In genomic region chr10:63466168-63466935, GRCh38 we compare ENCODE assay signal across 8 cellular contexts. TPM values are rescaled to one million over a fixed set of nuclear protein-coding genes. Genes with fewer than 3 reads are reported as not detected.
DNase-seq lines count a peak whose midpoint lies in the region; ATAC-seq, FAIRE-seq and TF ChIP-seq lines count a peak whose summit lies in the region.

No MANE protein-coding gene starts in this region.

- peak overlapping the region; percentile 73 for H3K4me2 ChIP-seq in keratinocyte (ENCODE audit: control insufficient read depth, extremely low read depth, insufficient read depth, low read depth, low read length)

- peaks cover 79% of the 10 kb centered on the region for H3K79me2 ChIP-seq in keratinocyte (ENCODE audit: control insufficient read depth, insufficient read depth, low read length)

- H3K36me3 Mint-ChIP-seq in central memory CD8-positive, alpha-beta T cell (ENCODE audit: insufficient read depth), result peaks cover 13% of the 10 kb centered on the region

- H3K9ac ChIP-seq in keratinocyte (ENCODE audit: control insufficient read depth, extremely low read depth, insufficient read depth, low read length), result peak overlapping the region; percentile 94

- no peaks in the 10 kb centered on the region for H3K27me3 ChIP-seq in keratinocyte (ENCODE audit: control insufficient read depth, extremely low read depth, insufficient read depth, low read length)

- H3K27me3 Mint-ChIP-seq in central memory CD8-positive, alpha-beta T cell, result no peaks in the 10 kb centered on the region

- H4K20me1 ChIP-seq in keratinocyte (ENCODE audit: control insufficient read depth, extremely low read depth, insufficient read depth, low read length), result no peaks in the 10 kb centered on the region

- ATAC-seq in GM21786 (IDR thresholded peaks at IDR 0.05; ENCODE audit: unreplicated experiment), result peak; percentile 30
- peak; percentile 38 for ATAC-seq in central memory CD8-positive, alpha-beta T cell (replicated peaks; ENCODE audit: extremely low read depth, poor library complexity, severe bottlenecking)

- H3K4me1 ChIP-seq in keratinocyte (ENCODE audit: control insufficient read depth, extremely low read depth, insufficient read depth, low read length), result peaks cover 9% of the 10 kb centered on the region

- peaks cover 35% of the 10 kb centered on the region for H3K4me1 Mint-ChIP-seq in central memory CD8-positive, alpha-beta T cell

- H3K4me3 ChIP-seq in keratinocyte (ENCODE audit: control insufficient read depth in 2 of 3, extremely low read depth in 1 of 3, insufficient read depth in 2 of 3, low read depth in 1 of 3, low read length in 3 of 3), result peak overlapping the region; percentile 83 to 89 (median 87)

- no peaks in the 10 kb centered on the region for H3K36me3 ChIP-seq in keratinocyte (ENCODE audit: control insufficient read depth in 2 of 2, extremely low read depth in 1 of 2, insufficient read depth in 2 of 2, low read length in 2 of 2)

- peak; percentile 36 for DNase-seq in GF-D8 (lab: John Stamatoyannopoulos, UW)
- peak; percentile 61 for DNase-seq in KG1 (lab: John Stamatoyannopoulos, UW)
- DNase-seq in SW480 (ENCODE audit: low spot score), result peak; percentile 80
- no peak for DNase-seq in central memory CD8-positive, alpha-beta T cell (ENCODE audit: low spot score in 2 of 2)
- no peak for DNase-seq in keratinocyte (ENCODE audit: low read depth, low spot score)
- peak; percentile 48 for DNase-seq in stimulated activated CD4-positive, alpha-beta T cell treated with anti-CD3 and anti-CD28 coated beads, Interleukin-15, amount 100 ng/mL, for 24 hours
- DNase-seq in NCI-H128 (lab: John Stamatoyannopoulos, UW; ENCODE audit: unreplicated experiment), result no peak

- peak overlapping the region; percentile 98 for H3K4me3 Mint-ChIP-seq in central memory CD8-positive, alpha-beta T cell

- dilution Hi-C loops in keratinocyte (cut with MboI; ENCODE audit: extremely low pct_ligation_motif_present, low sequenced_read_pairs), result no loop called here

- H2AFZ ChIP-seq in keratinocyte (ENCODE audit: control insufficient read depth, low read length), result peak overlapping the region; percentile 78

- no peak for FAIRE-seq in keratinocyte (lab: Jason Lieb, UNC)

- peak overlapping the region; percentile 78 for H3K27ac ChIP-seq in keratinocyte (ENCODE audit: control insufficient read depth, insufficient read depth, low read length)

- H3K27ac Mint-ChIP-seq in central memory CD8-positive, alpha-beta T cell (ENCODE audit: low read depth), result peak overlapping the region; percentile 93

- H3K9me3 ChIP-seq in keratinocyte (ENCODE audit: control insufficient read depth, low read depth, low read length), result no peaks in the 10 kb centered on the region

- H3K9me1 ChIP-seq in keratinocyte (ENCODE audit: control insufficient read depth, extremely low read depth, insufficient read depth, low read length), result no peaks in the 10 kb centered on the region

- no peaks in the 10 kb centered on the region for H3K9me3 Mint-ChIP-seq in central memory CD8-positive, alpha-beta T cell

- TF ChIP-seq CTCF in keratinocyte (optimal IDR thresholded peaks at IDR 0.05 in 1 of 3, IDR thresholded peaks at IDR 0.05 in 1 of 3, conservative IDR thresholded peaks at IDR 0.05 in 1 of 3; ENCODE audit: extremely low read depth in 1 of 3, insufficient read depth in 2 of 3, low read length in 3 of 3), result no peak

RNA-seq across cellular contexts. Expression of gene JMJD1C, which starts 0.6 kb away (rescaled TPM):
- 24.9 to 38.2 TPM (median 26.6 TPM) in 3 replicates for polyA plus RNA-seq in keratinocyte
- 81.0 TPM for polyA plus RNA-seq in keratinocyte (2011; ENCODE audit: low read depth)
- polyA plus RNA-seq in keratinocyte (2011; cell fraction: cytosol; rRNA removed), result 9.0 and 22.2 TPM in 2 replicates
- polyA plus RNA-seq in keratinocyte (2011; cell fraction: nucleus; rRNA removed), result 49.7 and 62.2 TPM in 2 replicates
- polyA plus RNA-seq in keratinocyte (2012; ENCODE audit: low replicate concordance), result 18.7 and 43.8 TPM in 2 replicates
- polyA minus RNA-seq in keratinocyte, result 19.1 to 117 TPM (median 79.7 TPM) in 3 replicates
- polyA minus RNA-seq in keratinocyte (2011; cell fraction: cytosol; rRNA and poly(A)+ RNA removed), result 17.8 TPM
- 94.4 and 166 TPM in 2 replicates for polyA minus RNA-seq in keratinocyte (2011; cell fraction: nucleus; rRNA and poly(A)+ RNA removed)

RNA-seq across cellular contexts. Expression of gene REEP3, which starts 54.8 kb away (rescaled TPM):
- 34.7 to 65.8 TPM (median 52.8 TPM) in 3 replicates for polyA plus RNA-seq in keratinocyte
- polyA plus RNA-seq in keratinocyte (2011; ENCODE audit: low read depth), result 172 TPM
- polyA plus RNA-seq in keratinocyte (2011; cell fraction: cytosol; rRNA removed), result 40.8 and 57.7 TPM in 2 replicates
- 42.3 and 44.6 TPM in 2 replicates for polyA plus RNA-seq in keratinocyte (2011; cell fraction: nucleus; rRNA removed)
- 25.4 and 42.4 TPM in 2 replicates for polyA plus RNA-seq in keratinocyte (2012; ENCODE audit: low replicate concordance)
- 15.5 to 43.5 TPM (median 23.8 TPM) in 3 replicates for polyA minus RNA-seq in keratinocyte
- 57.2 TPM for polyA minus RNA-seq in keratinocyte (2011; cell fraction: cytosol; rRNA and poly(A)+ RNA removed)
- 30.0 and 57.2 TPM in 2 replicates for polyA minus RNA-seq in keratinocyte (2011; cell fraction: nucleus; rRNA and poly(A)+ RNA removed)

Comparison
In these comparisons a context has a peak if more than half of its experiments do, and no peak if none do; other contexts are left out.
1. DNase-seq: peak in GF-D8 (single experiment), KG1 (single experiment), SW480 (single experiment) and stimulated activated CD4-positive, alpha-beta T cell treated with anti-CD3 and anti-CD28 coated beads, Interleukin-15, amount 100 ng/mL, for 24 hours (single experiment); none in central memory CD8-positive, alpha-beta T cell (0 of 2), keratinocyte (single experiment) and NCI-H128 (single experiment).